8 cellular contexts compared by ENCODE assay signal in the genomic region with DNA sequence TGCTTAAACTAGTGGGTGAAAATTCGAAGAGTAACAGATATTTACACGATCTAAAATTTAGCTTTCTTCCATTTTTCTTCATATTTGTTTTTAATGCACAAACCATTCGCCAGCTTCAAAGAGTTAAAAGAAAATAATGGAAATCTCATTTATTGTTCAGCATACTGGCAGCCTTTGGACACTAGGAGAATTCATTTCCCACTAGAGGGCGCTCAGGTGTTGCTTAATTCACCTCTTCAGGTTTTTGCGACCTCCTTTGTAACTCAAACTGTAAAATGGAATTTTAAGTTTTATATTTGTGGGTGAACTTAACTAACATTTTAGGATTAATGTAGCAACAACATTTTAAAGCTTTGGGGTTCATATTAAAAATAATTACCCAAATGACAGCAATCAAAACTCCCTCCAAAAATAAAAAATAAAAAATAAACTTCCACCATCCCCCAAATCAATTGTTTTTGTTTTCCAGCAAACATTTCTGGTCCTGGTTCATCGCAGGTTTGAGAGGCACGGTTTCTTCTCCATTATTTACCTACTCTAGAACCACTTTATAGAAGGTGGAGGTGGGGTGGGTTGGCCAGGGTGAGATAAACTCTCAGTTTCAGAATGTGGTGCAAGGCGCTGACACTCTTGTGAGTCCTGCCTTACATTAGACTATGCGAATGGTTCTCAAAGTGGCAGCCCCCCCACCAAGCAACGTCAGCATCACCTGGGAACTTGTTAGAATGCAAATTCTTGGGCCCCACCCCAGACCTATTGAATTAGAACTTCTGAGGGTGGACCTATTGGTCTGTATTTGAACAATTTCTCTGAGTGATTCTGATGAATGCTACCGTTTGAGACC. TPM values are rescaled to one million over a fixed set of nuclear protein-coding genes. Genes with fewer than 3 reads are reported as not detected.
DNase-seq lines count a peak whose midpoint lies in the region; ATAC-seq and TF ChIP-seq lines count a peak whose summit lies in the region.

No MANE protein-coding gene starts in this region.

- no peaks in the 10 kb centered on the region for H3K36me3 Mint-ChIP-seq in chondrocyte (ENCODE audit: low read depth)
- H3K36me3 Mint-ChIP-seq in stimulated activated naive B cell treated with anti-CD40 and anti-IgM and Interleukin-4, amounts not matched to agents 10 μg/mL and 1 μg/mL and 100 μg/mL, for 72 hours: no peaks in the 10 kb centered on the region

- peaks cover 28% of the 10 kb centered on the region for H3K27me3 Mint-ChIP-seq in chondrocyte (ENCODE audit: low read depth)
- H3K27me3 Mint-ChIP-seq in stimulated activated naive B cell treated with anti-CD40 and anti-IgM and Interleukin-4, amounts not matched to agents 10 μg/mL and 1 μg/mL and 100 μg/mL, for 72 hours: peaks cover 14 to 15% of the 10 kb centered on the region in 2 donors

- 21% methylated on average over 11 of the region's 11 CpGs for WGBS in liver

- H3K36me3 ChIP-seq in DOHH2 (ENCODE audit: control insufficient read depth, low read length): no peaks in the 10 kb centered on the region
- no peaks in the 10 kb centered on the region for H3K36me3 ChIP-seq in SK-N-MC (ENCODE audit: insufficient read depth, low read length)
- H3K36me3 ChIP-seq in liver (ENCODE audit: control insufficient read depth in 4 of 4, insufficient read depth in 3 of 4, low read depth in 1 of 4, low read length in 3 of 4): no peaks in the 10 kb centered on the region

- peak; percentile 75 for TF ChIP-seq CTCF in DOHH2 (IDR thresholded peaks at IDR 0.05; ENCODE audit: low read depth, low read length, poor library complexity, severe bottlenecking)
- peak; percentile 97 for TF ChIP-seq CTCF in chondrocyte (IDR thresholded peaks at IDR 0.05)
- peak; percentile 76 for TF ChIP-seq CTCF in liver (IDR thresholded peaks at IDR 0.05; ENCODE audit: low read depth, low read length, missing input control)

- H3K79me2 ChIP-seq in DOHH2 (ENCODE audit: control insufficient read depth, low read length): no peaks in the 10 kb centered on the region

- no peaks in the 10 kb centered on the region for H3K9me2 ChIP-seq in DOHH2 (replicated peaks; ENCODE audit: control insufficient read depth, low read length)

- peak; percentile 84 to 85 for TF ChIP-seq RAD21 in liver (IDR thresholded peaks at IDR 0.05)

- ATAC-seq in GM21447 (IDR thresholded peaks at IDR 0.05; ENCODE audit: unreplicated experiment) (peak; percentile 61), HG03097 (IDR thresholded peaks at IDR 0.05; ENCODE audit: low FRiP score, unreplicated experiment) (no peak)
- peak; percentile 67 for ATAC-seq in stimulated activated naive B cell treated with anti-CD40 and anti-IgM and Interleukin-4, amounts not matched to agents 10 μg/mL and 1 μg/mL and 100 μg/mL, for 72 hours (replicated peaks)

- H3K27ac Mint-ChIP-seq in chondrocyte (ENCODE audit: unreplicated experiment): no peak overlapping the region
- H3K27ac Mint-ChIP-seq in stimulated activated naive B cell treated with anti-CD40 and anti-IgM and Interleukin-4, amounts not matched to agents 10 μg/mL and 1 μg/mL and 100 μg/mL, for 72 hours: no peak overlapping the region

- H3K4me3 ChIP-seq in DOHH2 (ENCODE audit: low read length) (no peak overlapping the region), SK-N-MC (no peak overlapping the region), liver (ENCODE audit: low read depth in 1 of 3, low read length in 3 of 3) (no peak overlapping the region)

- no peak overlapping the region for H3K27ac ChIP-seq in DOHH2 (ENCODE audit: low read depth, low read length)
- no peak overlapping the region for H3K27ac ChIP-seq in SK-N-MC
- no peak overlapping the region for H3K27ac ChIP-seq in liver (ENCODE audit: low read depth in 1 of 2, low read length in 2 of 2)

- no peaks in the 10 kb centered on the region for H3F3A ChIP-seq in DOHH2 (ENCODE audit: control insufficient read depth, insufficient read depth)

- no peak overlapping the region for H3K9ac ChIP-seq in SK-N-MC (ENCODE audit: insufficient read length)
- no peak overlapping the region for H3K9ac ChIP-seq in liver (ENCODE audit: low read depth in 1 of 2, low read length in 2 of 2)

- no peak overlapping the region for H3K4me2 ChIP-seq in DOHH2 (ENCODE audit: low read length)

- H3K4me3 Mint-ChIP-seq in chondrocyte (ENCODE audit: unreplicated experiment): no peak overlapping the region
- no peak overlapping the region for H3K4me3 Mint-ChIP-seq in stimulated activated naive B cell treated with anti-CD40 and anti-IgM and Interleukin-4, amounts not matched to agents 10 μg/mL and 1 μg/mL and 100 μg/mL, for 72 hours

- H3K4me1 ChIP-seq in DOHH2 (ENCODE audit: control insufficient read depth, low read length): peaks cover under 1% of the 10 kb centered on the region; the same call in 1 of the 2 replicates
- no peaks in the 10 kb centered on the region for H3K4me1 ChIP-seq in liver (ENCODE audit: control insufficient read depth in 4 of 4, insufficient read depth in 4 of 4, low read length in 3 of 4)

- DNase-seq in NCI-H1048 (lab: John Stamatoyannopoulos, UW): peak; percentile 50
- peak; percentile 32 for DNase-seq in SK-N-MC (ENCODE audit: low read depth, low spot score)
- no peak for DNase-seq in chondrocyte (ENCODE audit: low spot score)
- DNase-seq in stimulated activated naive B cell treated with anti-CD40 and anti-IgM and Interleukin-4, amounts not matched to agents 10 μg/mL and 1 μg/mL and 100 μg/mL, for 72 hours: no peak

- no peaks in the 10 kb centered on the region for H4K20me1 ChIP-seq in DOHH2 (ENCODE audit: control insufficient read depth, insufficient read depth, low read depth, low read length)

- H3K9me3 ChIP-seq in DOHH2 (ENCODE audit: control insufficient read depth, insufficient read depth, low read length): no peaks in the 10 kb centered on the region
- no peaks in the 10 kb centered on the region for H3K9me3 ChIP-seq in SK-N-MC (ENCODE audit: low read depth, low read length)
- H3K9me3 ChIP-seq in liver (ENCODE audit: control insufficient read depth in 4 of 4, low read length in 3 of 4): no peaks in the 10 kb centered on the region

- H3K27me3 ChIP-seq in DOHH2 (ENCODE audit: control insufficient read depth, low read length) (no peaks in the 10 kb centered on the region), liver (ENCODE audit: control insufficient read depth in 4 of 4, insufficient read depth in 4 of 4, low read length in 3 of 4) (peaks cover 0 to 8% (median 0%) of the 10 kb centered on the region in 4 donors)

- no peaks in the 10 kb centered on the region for H3K4me1 Mint-ChIP-seq in chondrocyte (ENCODE audit: low read depth)
- H3K4me1 Mint-ChIP-seq in stimulated activated naive B cell treated with anti-CD40 and anti-IgM and Interleukin-4, amounts not matched to agents 10 μg/mL and 1 μg/mL and 100 μg/mL, for 72 hours: peaks cover under 1 to 2% of the 10 kb centered on the region in 2 donors

- no peaks in the 10 kb centered on the region for H3K9me3 Mint-ChIP-seq in chondrocyte (ENCODE audit: low read depth)
- no peaks in the 10 kb centered on the region for H3K9me3 Mint-ChIP-seq in stimulated activated naive B cell treated with anti-CD40 and anti-IgM and Interleukin-4, amounts not matched to agents 10 μg/mL and 1 μg/mL and 100 μg/mL, for 72 hours

TF ChIP-seq in liver, 16 proteins besides CTCF, POLR2A, EP300 and RAD21:
- TF ChIP-seq, protein P1, sequence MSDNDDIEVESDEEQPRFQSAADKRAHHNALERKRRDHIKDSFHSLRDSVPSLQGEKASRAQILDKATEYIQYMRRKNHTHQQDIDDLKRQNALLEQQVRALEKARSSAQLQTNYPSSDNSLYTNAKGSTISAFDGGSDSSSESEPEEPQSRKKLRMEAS (IDR thresholded peaks at IDR 0.05): no peak
- TF ChIP-seq, protein P2, sequence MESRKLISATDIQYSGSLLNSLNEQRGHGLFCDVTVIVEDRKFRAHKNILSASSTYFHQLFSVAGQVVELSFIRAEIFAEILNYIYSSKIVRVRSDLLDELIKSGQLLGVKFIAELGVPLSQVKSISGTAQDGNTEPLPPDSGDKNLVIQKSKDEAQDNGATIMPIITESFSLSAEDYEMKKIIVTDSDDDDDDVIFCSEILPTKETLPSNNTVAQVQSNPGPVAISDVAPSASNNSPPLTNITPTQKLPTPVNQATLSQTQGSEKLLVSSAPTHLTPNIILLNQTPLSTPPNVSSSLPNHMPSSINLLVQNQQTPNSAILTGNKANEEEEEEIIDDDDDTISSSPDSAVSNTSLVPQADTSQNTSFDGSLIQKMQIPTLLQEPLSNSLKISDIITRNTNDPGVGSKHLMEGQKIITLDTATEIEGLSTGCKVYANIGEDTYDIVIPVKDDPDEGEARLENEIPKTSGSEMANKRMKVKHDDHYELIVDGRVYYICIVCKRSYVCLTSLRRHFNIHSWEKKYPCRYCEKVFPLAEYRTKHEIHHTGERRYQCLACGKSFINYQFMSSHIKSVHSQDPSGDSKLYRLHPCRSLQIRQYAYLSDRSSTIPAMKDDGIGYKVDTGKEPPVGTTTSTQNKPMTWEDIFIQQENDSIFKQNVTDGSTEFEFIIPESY (IDR thresholded peaks at IDR 0.05): no peak
- TF ChIP-seq FOXA2 (IDR thresholded peaks at IDR 0.05) (no peak), EGR1 (IDR thresholded peaks at IDR 0.05; ENCODE audit: low read depth in 2 of 2) (no peak), JUND (IDR thresholded peaks at IDR 0.05) (no peak)
- TF ChIP-seq, protein P3, sequence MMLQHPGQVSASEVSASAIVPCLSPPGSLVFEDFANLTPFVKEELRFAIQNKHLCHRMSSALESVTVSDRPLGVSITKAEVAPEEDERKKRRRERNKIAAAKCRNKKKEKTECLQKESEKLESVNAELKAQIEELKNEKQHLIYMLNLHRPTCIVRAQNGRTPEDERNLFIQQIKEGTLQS (IDR thresholded peaks at IDR 0.05): no peak

RNA-seq across cellular contexts. Expression of a gene that starts 24.7 kb away (rescaled TPM):
- total RNA-seq in chondrocyte (11.7 to 19.6 TPM (median 13.1 TPM) in 3 replicates), liver (10 to 100 TPM in 1 of 2 donors, 1 to 10 TPM in 1; 8.6 to 11.4 TPM)
- 1 to 10 TPM; 8.0 to 8.8 TPM for polyA plus RNA-seq in liver

Comparison
In these comparisons a context has a peak if more than half of its experiments do, and no peak if none do; other contexts are left out.
1. DNase-seq: peak in NCI-H1048 (single experiment) and SK-N-MC (single experiment); none in chondrocyte (single experiment) and stimulated activated naive B cell treated with anti-CD40 and anti-IgM and Interleukin-4, amounts not matched to agents 10 μg/mL and 1 μg/mL and 100 μg/mL, for 72 hours (single experiment).
2. Peak in every context shown above with its lines, with median percentiles within 50 percentile points of each other: CTCF ChIP-seq.